Comparison of ENCODE assay signal across 8 cellular contexts in the genomic region with DNA sequence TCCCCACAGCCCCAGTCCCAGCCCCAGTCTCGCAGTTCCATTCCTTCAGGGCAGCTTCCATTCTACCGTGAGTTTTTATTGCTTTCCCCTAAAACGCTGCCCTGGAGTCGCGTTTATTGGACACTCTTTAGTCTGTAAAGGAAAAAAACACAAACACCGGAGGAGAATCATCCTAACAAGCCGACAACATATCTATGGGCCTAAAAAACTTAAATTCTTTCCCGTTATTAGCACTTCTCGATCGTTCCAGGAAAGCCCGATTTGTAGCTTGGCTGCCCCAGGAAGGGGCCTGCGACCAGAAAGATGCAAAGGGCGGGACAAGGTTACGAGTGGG.
DNase-seq lines count a peak whose midpoint lies in the region; ATAC-seq, FAIRE-seq and TF ChIP-seq lines count a peak whose summit lies in the region.

No MANE protein-coding gene starts in this region.

- no peaks in the 10 kb centered on the region for H4K20me1 ChIP-seq in GM12878 (ENCODE audit: control insufficient read depth, insufficient read depth)

- no peaks in the 10 kb centered on the region for H3K79me2 ChIP-seq in GM12878 (ENCODE audit: control insufficient read depth, insufficient read depth, low read length)

- ATAC-seq in HG02973 (IDR thresholded peaks at IDR 0.05; ENCODE audit: unreplicated experiment) (peak; percentile 14), GM12878 (peak; percentile 12)

- intact Hi-C loops in Caco-2 (cut with micrococcal nuclease; ENCODE audit: unreplicated experiment), result loop anchor here (1.0 to 5.0 kb wide), 2 partner anchors 14 to 91 kb away; no protein-coding TSS in a partner anchor
- intact Hi-C loops in GM12878 (cut with micrococcal nuclease; ENCODE audit: unreplicated experiment), result loop anchor here (1.0 to 5.0 kb wide), 2 partner anchors 14 to 104 kb away; no protein-coding TSS in a partner anchor

- peak overlapping the region; percentile 71 for H3K4me3 Mint-ChIP-seq in Caco-2 (ENCODE audit: unreplicated experiment)

- TF ChIP-seq POLR2A in GM12878 (IDR thresholded peaks at IDR 0.05; ENCODE audit: low read depth, low read length), result no peak

- H3K9ac ChIP-seq in GM12878 (ENCODE audit: control insufficient read depth, insufficient read depth, low read length), result no peak overlapping the region
- peak overlapping the region; percentile 95 for H3K9ac ChIP-seq in mesenchymal stem cell (ENCODE audit: low read length)

- no peak overlapping the region for H3K14ac ChIP-seq in mesenchymal stem cell (ENCODE audit: low read length in 2 of 2)

- peak overlapping the region; percentile 83 for H2BK15ac ChIP-seq in mesenchymal stem cell (ENCODE audit: low read depth, poor library complexity, severe bottlenecking)

- TF ChIP-seq EP300 in GM12878 (IDR thresholded peaks at IDR 0.05; ENCODE audit: borderline replicate concordance in 1 of 2, control insufficient read depth in 1 of 2, low read depth in 2 of 2, low read length in 2 of 2), result no peak

- CTCF ChIA-PET in Caco-2 (lab: Charles Lee), result interaction anchor here (1.0 kb wide), 1 partner anchor 17 kb away, joined by 3 read pairs; no protein-coding TSS in a partner anchor
- CTCF ChIA-PET in GM12878 (lab: Yijun Ruan, JAX), result interaction anchor here (0.6 to 4.2 kb wide), 13 partner anchors 9 to 246 kb away, joined by 3 to 21 read pairs (median 5); no protein-coding TSS in a partner anchor

- DNase-seq in Caco-2 (no peak), GM12878 (ENCODE audit: low read depth, low spot score) (no peak), mesenchymal stem cell (no peak), HPDE6-E6E7 (ENCODE audit: extremely low spot score) (no peak), NCI-H1092 treated with DMSO at 0.1 percent for 48 hours (lab: John Stamatoyannopoulos, UW) (no peak)
- no peak for DNase-seq in stimulated activated CD4-positive, alpha-beta T cell treated with anti-CD3 and anti-CD28 coated beads, Interleukin-4, amount 100 ng/mL, for 24 hours
- DNase-seq in stimulated activated CD8-positive, alpha-beta memory T cell treated with anti-CD3 and anti-CD28 coated beads, Interleukin-4, amount 100 ng/mL, for 48 hours, result no peak

- TF ChIP-seq RAD21 in GM12878 (IDR thresholded peaks at IDR 0.05; ENCODE audit: insufficient read depth, low read depth, low read length), result no peak

- peaks cover 1% of the 10 kb centered on the region for H3K79me1 ChIP-seq in mesenchymal stem cell (replicated peaks; ENCODE audit: low read length, poor library complexity, severe bottlenecking)

- H3K36me3 ChIP-seq in Caco-2 (ENCODE audit: control insufficient read depth, insufficient read depth, low read length), result no peaks in the 10 kb centered on the region
- no peaks in the 10 kb centered on the region for H3K36me3 ChIP-seq in GM12878 (ENCODE audit: control insufficient read depth in 2 of 2, insufficient read depth in 2 of 2, low read length in 1 of 2)
- H3K36me3 ChIP-seq in mesenchymal stem cell (ENCODE audit: control insufficient read depth in 1 of 2, insufficient read depth in 2 of 2, low read depth in 1 of 2, low read length in 2 of 2), result peaks cover 4 to 7% of the 10 kb centered on the region in 2 experiments

- in situ Hi-C loops in GM12878 (cut with MboI), result no loop called here

- RAD21 ChIA-PET in GM12878 (lab: Charles Lee; ENCODE audit: unreplicated experiment), result interaction anchor here (0.6 to 2.6 kb wide), 9 partner anchors 9 to 121 kb away, joined by 3 to 19 read pairs (median 3); no protein-coding TSS in a partner anchor

- POLR2A ChIA-PET in Caco-2 (lab: Charles Lee) (interaction anchor here (0.7 to 1.3 kb wide), 5 partner anchors 8 to 102 kb away, joined by 4 to 12 read pairs (median 7); no protein-coding TSS in a partner anchor), GM12878 (lab: Charles Lee) (interaction anchor here (0.6 to 2.5 kb wide), 6 partner anchors 9 to 179 kb away, joined by 3 to 9 read pairs (median 5); a partner anchor contains a TSS)

- WGBS in GM12878 (ENCODE audit: insufficient coverage, insufficient replicate concordance, low lambda C conversion rate, missing lambda C conversion rate), result 4% methylated on average over 14 of the region's 14 CpGs
- WGBS in mesenchymal stem cell, result under 1% methylated on average over 14 of the region's 14 CpGs

- no peaks in the 10 kb centered on the region for H3K9me3 ChIP-seq in Caco-2
- no peaks in the 10 kb centered on the region for H3K9me3 ChIP-seq in GM12878 (replicated peaks; ENCODE audit: control insufficient read depth, insufficient read depth, low read length)
- H3K9me3 ChIP-seq in mesenchymal stem cell (ENCODE audit: control insufficient read depth, low read length), result no peaks in the 10 kb centered on the region

- no peaks in the 10 kb centered on the region for H3K27me3 ChIP-seq in Caco-2 (replicated peaks; ENCODE audit: control insufficient read depth, insufficient read depth, low read length)
- peaks cover 2 to 14% of the 10 kb centered on the region in 2 experiments; a peak in 3 of 4 replicates for H3K27me3 ChIP-seq in GM12878 (replicated peaks in 1 of 2; ENCODE audit: control insufficient read depth in 2 of 2, insufficient read depth in 2 of 2, low read length in 1 of 2)
- H3K27me3 ChIP-seq in mesenchymal stem cell (ENCODE audit: control insufficient read depth in 1 of 2, insufficient read depth in 1 of 2, low read length in 2 of 2), result no peaks in the 10 kb centered on the region

- H4K8ac ChIP-seq in mesenchymal stem cell (ENCODE audit: low read length), result peak overlapping the region; percentile 75

- H3K4me2 ChIP-seq in GM12878 (ENCODE audit: control insufficient read depth, insufficient read depth), result peak overlapping the region; percentile 86
- H3K4me2 ChIP-seq in mesenchymal stem cell (ENCODE audit: low read length, poor library complexity, severe bottlenecking), result peak overlapping the region; percentile 93

- no peaks in the 10 kb centered on the region for H3K4me1 ChIP-seq in Caco-2
- H3K4me1 ChIP-seq in GM12878 (ENCODE audit: control insufficient read depth, insufficient read depth, low read length), result no peaks in the 10 kb centered on the region
- peaks cover 1% of the 10 kb centered on the region for H3K4me1 ChIP-seq in mesenchymal stem cell (ENCODE audit: control insufficient read depth, insufficient read depth, low read depth, low read length)

- peak overlapping the region in 1 of 2 experiments; percentile 91 for H3K18ac ChIP-seq in mesenchymal stem cell (ENCODE audit: low read depth in 1 of 2, low read length in 2 of 2)

- H3K36me3 Mint-ChIP-seq in Caco-2 (ENCODE audit: insufficient read depth, unreplicated experiment), result no peaks in the 10 kb centered on the region

- H3K9me3 Mint-ChIP-seq in Caco-2 (ENCODE audit: unreplicated experiment), result no peaks in the 10 kb centered on the region

- H3K23ac ChIP-seq in mesenchymal stem cell (ENCODE audit: low read length in 2 of 2), result no peak overlapping the region

- H3K27ac Mint-ChIP-seq in Caco-2 (ENCODE audit: unreplicated experiment), result peak overlapping the region; percentile 9

- no peak overlapping the region for H3K27ac ChIP-seq in GM12878 (ENCODE audit: control insufficient read depth, insufficient read depth)
- peak overlapping the region; percentile 84 for H3K27ac ChIP-seq in mesenchymal stem cell (ENCODE audit: low read length, poor library complexity, severe bottlenecking)

- SMC1A ChIA-PET in GM12878 (lab: Charles Lee; ENCODE audit: uncharacterized antibody, unreplicated experiment), result interaction anchor here (0.8 to 12.5 kb wide), 13 partner anchors 8 to 119 kb away, joined by 3 to 105 read pairs (median 4); no protein-coding TSS in a partner anchor

- no peak overlapping the region for H2BK120ac ChIP-seq in mesenchymal stem cell (ENCODE audit: low read depth, low read length)

- peak overlapping the region; percentile 50 for H4K91ac ChIP-seq in mesenchymal stem cell (ENCODE audit: low read length)

- H3K27me3 Mint-ChIP-seq in Caco-2 (ENCODE audit: insufficient read depth, unreplicated experiment), result no peaks in the 10 kb centered on the region

- peak overlapping the region in 1 of 2 experiments; percentile 66 for H2BK12ac ChIP-seq in mesenchymal stem cell (ENCODE audit: low read length in 2 of 2)

- H2BK5ac ChIP-seq in mesenchymal stem cell (ENCODE audit: low read depth, low read length, poor library complexity, severe bottlenecking), result peak overlapping the region; percentile 11

- BruUV-seq in Caco-2 (replicated peaks; lab: Mats Ljungman, UMichigan), result no TSS peak
- no TSS peak for BruUV-seq in GM12878 (replicated peaks; lab: Mats Ljungman, UMichigan)

- H3K4ac ChIP-seq in mesenchymal stem cell (ENCODE audit: low read depth in 1 of 2, low read length in 2 of 2), result peak overlapping the region in 1 of 2 experiments; percentile 38

- peak overlapping the region; percentile 60 for H3K4me3 ChIP-seq in Caco-2 (ENCODE audit: low read depth, low read length)
- H3K4me3 ChIP-seq in GM12878, result peak overlapping the region; percentile 59; the same call in 1 of the 2 replicates
- peak overlapping the region; percentile 89 to 95 for H3K4me3 ChIP-seq in mesenchymal stem cell (ENCODE audit: insufficient read depth in 1 of 2, low read depth in 1 of 2, low read length in 2 of 2)

- FAIRE-seq in GM12878 (lab: Jason Lieb, UNC), result no peak

- no peak for TF ChIP-seq CTCF in Caco-2 (IDR thresholded peaks at IDR 0.05; ENCODE audit: insufficient read depth in 1 of 2, low read depth in 1 of 2, low read length in 1 of 2, severe bottlenecking in 1 of 2, unreplicated experiment in 1 of 2)
- TF ChIP-seq CTCF in GM12878 (IDR thresholded peaks at IDR 0.05 in 2 of 3, conservative IDR thresholded peaks at IDR 0.05 in 1 of 3; ENCODE audit: control insufficient read depth in 2 of 3, extremely low read depth in 1 of 3, insufficient read depth in 1 of 3, low read depth in 3 of 3, low read length in 3 of 3), result no peak

- H2AFZ ChIP-seq in GM12878 (ENCODE audit: control insufficient read depth, low read depth, low read length) (peak overlapping the region; percentile 62), mesenchymal stem cell (ENCODE audit: low read depth, low read length) (peak overlapping the region; percentile 43)

- H2AK5ac ChIP-seq in mesenchymal stem cell (ENCODE audit: low read length, severe bottlenecking), result no peak overlapping the region

- no peaks in the 10 kb centered on the region for H3K4me1 Mint-ChIP-seq in Caco-2 (ENCODE audit: low read depth, unreplicated experiment)

TF ChIP-seq in GM12878, 131 proteins besides CTCF, POLR2A, EP300 and RAD21 (continues in another document):
- TF ChIP-seq MEF2B (IDR thresholded peaks at IDR 0.05; ENCODE audit: partially characterized antibody, poor library complexity, severe bottlenecking), result no peak
